9 cellular contexts compared by ENCODE assay signal in the genomic region with DNA sequence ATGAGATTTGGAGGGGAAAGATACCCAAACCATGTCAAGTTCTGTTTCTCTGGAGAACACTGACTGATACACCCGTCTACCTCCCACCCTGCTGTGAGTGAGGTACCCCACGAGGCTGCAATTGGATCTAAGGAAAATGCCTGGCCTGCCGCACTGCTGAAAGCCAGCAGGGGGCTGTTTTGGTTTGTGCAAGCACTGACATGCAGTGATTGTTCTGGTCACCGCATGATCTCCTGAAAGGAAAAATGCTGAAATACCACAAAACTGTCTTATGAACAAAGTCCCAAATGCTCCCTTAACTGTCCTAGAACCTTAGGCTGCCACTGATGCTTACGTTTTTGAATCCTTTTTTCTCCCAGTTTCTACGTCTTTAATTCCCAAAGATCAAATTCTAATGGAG.
DNase-seq lines count a peak whose midpoint lies in the region; TF ChIP-seq lines count a peak whose summit lies in the region.
"Had no signal": no experiment of that assay in that cellular context is flagged by ENCODE, and none has a peak within 500 bp of the region (broad histone marks: within the 10 kb centered on the region; RNA-seq: fewer than 3 reads in every experiment).

No MANE protein-coding gene starts in this region.

- H3K4me2 ChIP-seq in mesenchymal stem cell (ENCODE audit: low read length, poor library complexity, severe bottlenecking) = peak overlapping the region; percentile 25

- no peak overlapping the region for H3K14ac ChIP-seq in mesenchymal stem cell (ENCODE audit: low read length in 2 of 2)

- H3K23ac ChIP-seq in mesenchymal stem cell (ENCODE audit: low read length in 2 of 2) = no peak overlapping the region

- H3K4me3 ChIP-seq in AG10803 (ENCODE audit: low read length) = no peak overlapping the region
- no peak overlapping the region for H3K4me3 ChIP-seq in choroid plexus epithelial cell (ENCODE audit: low read depth, low read length)
- no peak overlapping the region for H3K4me3 ChIP-seq in mesenchymal stem cell (ENCODE audit: insufficient read depth in 1 of 2, low read depth in 1 of 2, low read length in 2 of 2)
- H3K4me3 ChIP-seq in spleen = no peak overlapping the region
- H3K4me3 ChIP-seq: stomach had no signal

- H3K9ac ChIP-seq in mesenchymal stem cell (ENCODE audit: low read length) = no peak overlapping the region

- intact Hi-C loops in spleen (cut with DNase I; ENCODE audit: low total_unique reads) = no loop called here

- H2BK120ac ChIP-seq in mesenchymal stem cell (ENCODE audit: low read depth, low read length) = no peak overlapping the region

- H3K18ac ChIP-seq in mesenchymal stem cell (ENCODE audit: low read depth in 1 of 2, low read length in 2 of 2) = peak overlapping the region in 1 of 2 experiments; percentile 48

- no peak overlapping the region for H2BK5ac ChIP-seq in mesenchymal stem cell (ENCODE audit: low read depth, low read length, poor library complexity, severe bottlenecking)

- DNase-seq in AG10803 (ENCODE audit: low read depth) (peak; percentile 70), HuH-7 (ENCODE audit: low spot score) (peak; percentile 54), choroid plexus epithelial cell (ENCODE audit: low read depth) (peak; percentile 93), mesenchymal stem cell (peak; percentile 49), D341Med (ENCODE audit: low spot score) (no peak), spleen (no peak), NCI-H2029 (lab: John Stamatoyannopoulos, UW) (no peak)
- no peak for DNase-seq in activated CD4-positive, alpha-beta T cell treated with anti-CD3 and anti-CD28 coated beads, Interleukin-2, amount 50 U/mL, for 48 hours
- DNase-seq: stomach had no signal

- H2AK5ac ChIP-seq in mesenchymal stem cell (ENCODE audit: low read length, severe bottlenecking) = peak overlapping the region; percentile 39

- H2BK12ac ChIP-seq in mesenchymal stem cell (ENCODE audit: low read length in 2 of 2) = no peak overlapping the region

- H3K27me3 ChIP-seq in mesenchymal stem cell (ENCODE audit: control insufficient read depth in 1 of 2, insufficient read depth in 1 of 2, low read length in 2 of 2) = peaks cover 0 to 48% of the 10 kb centered on the region in 2 experiments
- peaks cover 0 to under 1% (median 0%) of the 10 kb centered on the region in 7 donors for H3K27me3 ChIP-seq in spleen (replicated peaks in 1 of 7)
- H3K27me3 ChIP-seq: stomach had no signal

- H4K8ac ChIP-seq in mesenchymal stem cell (ENCODE audit: low read length) = no peak overlapping the region

- 66% methylated on average over 6 of the region's 6 CpGs for WGBS in mesenchymal stem cell
- 75 to 82% (median 81%) methylated on average over 6 of the region's 6 CpGs for WGBS in spleen, 5 donors

- H3K27ac ChIP-seq in mesenchymal stem cell (ENCODE audit: low read length, poor library complexity, severe bottlenecking) = no peak overlapping the region
- no peak overlapping the region for H3K27ac ChIP-seq in spleen
- H3K27ac ChIP-seq: stomach had no signal

- H2BK15ac ChIP-seq in mesenchymal stem cell (ENCODE audit: low read depth, poor library complexity, severe bottlenecking) = no peak overlapping the region

- TF ChIP-seq CTCF in AG10803 (conservative IDR thresholded peaks at IDR 0.05; ENCODE audit: low read length) (peak; percentile 81), choroid plexus epithelial cell (conservative IDR thresholded peaks at IDR 0.05; ENCODE audit: low read depth, low read length) (peak; percentile 91), spleen (IDR thresholded peaks at IDR 0.05 in 8 of 11, conservative IDR thresholded peaks at IDR 0.05 in 3 of 11) (peak in 2 of 11 experiments; percentile 17 to 21)

- H3K9me3 ChIP-seq in mesenchymal stem cell (ENCODE audit: control insufficient read depth, low read length) (peaks cover 24% of the 10 kb centered on the region), spleen (peaks cover 0 to 26% (median 15%) of the 10 kb centered on the region in 8 donors)

- H3K4me1 ChIP-seq in mesenchymal stem cell (ENCODE audit: control insufficient read depth, insufficient read depth, low read depth, low read length) = peaks cover 16% of the 10 kb centered on the region
- H3K4me1 ChIP-seq in spleen = no peaks in the 10 kb centered on the region

- H3K79me1 ChIP-seq in mesenchymal stem cell (replicated peaks; ENCODE audit: low read length, poor library complexity, severe bottlenecking) = no peaks in the 10 kb centered on the region

- TF ChIP-seq POLR2A in spleen (IDR thresholded peaks at IDR 0.05) = no peak

- peak overlapping the region; percentile 31 for H4K91ac ChIP-seq in mesenchymal stem cell (ENCODE audit: low read length)

- peak overlapping the region in 1 of 2 experiments; percentile 54 for H3K4ac ChIP-seq in mesenchymal stem cell (ENCODE audit: low read depth in 1 of 2, low read length in 2 of 2)

- H3K36me3 ChIP-seq in mesenchymal stem cell (ENCODE audit: control insufficient read depth in 1 of 2, insufficient read depth in 2 of 2, low read depth in 1 of 2, low read length in 2 of 2) = no peaks in the 10 kb centered on the region
- no peaks in the 10 kb centered on the region for H3K36me3 ChIP-seq in spleen
- H3K36me3 ChIP-seq: stomach had no signal

- no peak overlapping the region for H2AFZ ChIP-seq in mesenchymal stem cell (ENCODE audit: low read depth, low read length)

Comparison
In these comparisons a context has a peak if more than half of its experiments do, and no peak if none do; other contexts are left out.
1. DNase-seq: peak in AG10803 (single experiment), HuH-7 (single experiment), choroid plexus epithelial cell (single experiment) and mesenchymal stem cell (single experiment); none in D341Med (single experiment), spleen (single experiment), NCI-H2029 (single experiment) and activated CD4-positive, alpha-beta T cell treated with anti-CD3 and anti-CD28 coated beads, Interleukin-2, amount 50 U/mL, for 48 hours (0 of 2).